ENCODE assay signal across 2 cellular contexts in the genomic region with DNA sequence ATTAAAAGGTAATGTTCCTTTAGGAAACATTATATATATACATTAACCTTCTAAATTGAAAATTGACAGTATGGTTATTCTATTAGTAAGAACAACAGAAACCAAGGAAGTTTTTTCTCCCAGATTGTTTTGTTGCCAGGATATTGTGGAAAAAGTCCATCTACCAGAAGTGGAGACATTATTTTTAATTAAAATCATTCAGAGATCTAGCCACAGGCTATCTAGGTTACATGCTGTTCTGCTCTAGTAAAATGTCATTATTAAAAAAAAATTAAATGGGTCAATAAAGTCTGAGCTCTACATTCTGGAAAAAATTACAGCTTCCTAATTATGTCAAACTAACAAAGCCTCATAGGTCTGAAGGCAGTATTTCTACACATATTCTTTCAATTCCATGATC.
TF ChIP-seq lines count a peak whose summit lies in the region.

No MANE protein-coding gene starts in this region.

TF ChIP-seq in SK-N-SH, 30 proteins besides CTCF, POLR2A, EP300 and RAD21 (continued from another document):
- TF ChIP-seq, protein P1, sequence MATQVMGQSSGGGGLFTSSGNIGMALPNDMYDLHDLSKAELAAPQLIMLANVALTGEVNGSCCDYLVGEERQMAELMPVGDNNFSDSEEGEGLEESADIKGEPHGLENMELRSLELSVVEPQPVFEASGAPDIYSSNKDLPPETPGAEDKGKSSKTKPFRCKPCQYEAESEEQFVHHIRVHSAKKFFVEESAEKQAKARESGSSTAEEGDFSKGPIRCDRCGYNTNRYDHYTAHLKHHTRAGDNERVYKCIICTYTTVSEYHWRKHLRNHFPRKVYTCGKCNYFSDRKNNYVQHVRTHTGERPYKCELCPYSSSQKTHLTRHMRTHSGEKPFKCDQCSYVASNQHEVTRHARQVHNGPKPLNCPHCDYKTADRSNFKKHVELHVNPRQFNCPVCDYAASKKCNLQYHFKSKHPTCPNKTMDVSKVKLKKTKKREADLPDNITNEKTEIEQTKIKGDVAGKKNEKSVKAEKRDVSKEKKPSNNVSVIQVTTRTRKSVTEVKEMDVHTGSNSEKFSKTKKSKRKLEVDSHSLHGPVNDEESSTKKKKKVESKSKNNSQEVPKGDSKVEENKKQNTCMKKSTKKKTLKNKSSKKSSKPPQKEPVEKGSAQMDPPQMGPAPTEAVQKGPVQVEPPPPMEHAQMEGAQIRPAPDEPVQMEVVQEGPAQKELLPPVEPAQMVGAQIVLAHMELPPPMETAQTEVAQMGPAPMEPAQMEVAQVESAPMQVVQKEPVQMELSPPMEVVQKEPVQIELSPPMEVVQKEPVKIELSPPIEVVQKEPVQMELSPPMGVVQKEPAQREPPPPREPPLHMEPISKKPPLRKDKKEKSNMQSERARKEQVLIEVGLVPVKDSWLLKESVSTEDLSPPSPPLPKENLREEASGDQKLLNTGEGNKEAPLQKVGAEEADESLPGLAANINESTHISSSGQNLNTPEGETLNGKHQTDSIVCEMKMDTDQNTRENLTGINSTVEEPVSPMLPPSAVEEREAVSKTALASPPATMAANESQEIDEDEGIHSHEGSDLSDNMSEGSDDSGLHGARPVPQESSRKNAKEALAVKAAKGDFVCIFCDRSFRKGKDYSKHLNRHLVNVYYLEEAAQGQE (IDR thresholded peaks at IDR 0.05; ENCODE audit: low read depth, low read length), result no peak
- TF ChIP-seq RCOR1 (IDR thresholded peaks at IDR 0.05; ENCODE audit: low read length), result peak; percentile 66; the same call in 1 of the 2 replicates
- TF ChIP-seq RFX5 (IDR thresholded peaks at IDR 0.05; ENCODE audit: low read length), result no peak
- TF ChIP-seq EZH2phosphoT487 (IDR thresholded peaks at IDR 0.05; ENCODE audit: borderline replicate concordance, low read depth), result no peak
- no peak for TF ChIP-seq GATA2 (CRISPR knock-in tag; IDR thresholded peaks at IDR 0.05)

TF ChIP-seq in SK-N-SH treated with all-trans-retinoic acid at 6 μM for 48 hours, 23 proteins besides CTCF, POLR2A, EP300 and RAD21 (continued from another document):
- TF ChIP-seq, protein P2, sequence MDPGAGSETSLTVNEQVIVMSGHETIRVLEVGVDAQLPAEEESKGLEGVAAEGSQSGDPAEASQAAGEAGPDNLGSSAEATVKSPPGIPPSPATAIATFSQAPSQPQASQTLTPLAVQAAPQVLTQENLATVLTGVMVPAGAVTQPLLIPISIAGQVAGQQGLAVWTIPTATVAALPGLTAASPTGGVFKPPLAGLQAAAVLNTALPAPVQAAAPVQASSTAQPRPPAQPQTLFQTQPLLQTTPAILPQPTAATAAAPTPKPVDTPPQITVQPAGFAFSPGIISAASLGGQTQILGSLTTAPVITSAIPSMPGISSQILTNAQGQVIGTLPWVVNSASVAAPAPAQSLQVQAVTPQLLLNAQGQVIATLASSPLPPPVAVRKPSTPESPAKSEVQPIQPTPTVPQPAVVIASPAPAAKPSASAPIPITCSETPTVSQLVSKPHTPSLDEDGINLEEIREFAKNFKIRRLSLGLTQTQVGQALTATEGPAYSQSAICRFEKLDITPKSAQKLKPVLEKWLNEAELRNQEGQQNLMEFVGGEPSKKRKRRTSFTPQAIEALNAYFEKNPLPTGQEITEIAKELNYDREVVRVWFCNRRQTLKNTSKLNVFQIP (CRISPR knock-in tag; IDR thresholded peaks at IDR 0.05; ENCODE audit: borderline replicate concordance, low read depth), result no peak
- TF ChIP-seq BACH2 (CRISPR knock-in tag; IDR thresholded peaks at IDR 0.05; ENCODE audit: borderline replicate concordance), result no peak
- TF ChIP-seq OSR1 (CRISPR knock-in tag; IDR thresholded peaks at IDR 0.05), result no peak
- TF ChIP-seq ARNTL (CRISPR knock-in tag; IDR thresholded peaks at IDR 0.05; ENCODE audit: borderline replicate concordance, low read depth), result no peak
- TF ChIP-seq CSDC2 (CRISPR knock-in tag; IDR thresholded peaks at IDR 0.05), result no peak
- TF ChIP-seq, protein P3, sequence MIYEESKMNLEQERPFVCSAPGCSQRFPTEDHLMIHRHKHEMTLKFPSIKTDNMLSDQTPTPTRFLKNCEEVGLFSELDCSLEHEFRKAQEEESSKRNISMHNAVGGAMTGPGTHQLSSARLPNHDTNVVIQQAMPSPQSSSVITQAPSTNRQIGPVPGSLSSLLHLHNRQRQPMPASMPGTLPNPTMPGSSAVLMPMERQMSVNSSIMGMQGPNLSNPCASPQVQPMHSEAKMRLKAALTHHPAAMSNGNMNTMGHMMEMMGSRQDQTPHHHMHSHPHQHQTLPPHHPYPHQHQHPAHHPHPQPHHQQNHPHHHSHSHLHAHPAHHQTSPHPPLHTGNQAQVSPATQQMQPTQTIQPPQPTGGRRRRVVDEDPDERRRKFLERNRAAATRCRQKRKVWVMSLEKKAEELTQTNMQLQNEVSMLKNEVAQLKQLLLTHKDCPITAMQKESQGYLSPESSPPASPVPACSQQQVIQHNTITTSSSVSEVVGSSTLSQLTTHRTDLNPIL (CRISPR knock-in tag; IDR thresholded peaks at IDR 0.05; ENCODE audit: low read depth), result no peak
- no peak for TF ChIP-seq PPARA (CRISPR knock-in tag; IDR thresholded peaks at IDR 0.05; ENCODE audit: borderline replicate concordance)
- no peak for TF ChIP-seq ESRRG (CRISPR knock-in tag; IDR thresholded peaks at IDR 0.05)
- TF ChIP-seq GLIS3 (CRISPR knock-in tag; IDR thresholded peaks at IDR 0.05), result no peak
- TF ChIP-seq ISL1 (CRISPR knock-in tag; IDR thresholded peaks at IDR 0.05), result no peak
TF ChIP-seq in SK-N-SH treated with all-trans-retinoic acid at 6 μM for 48 hours: peak in this region for 0.
